1 cellular context compared by ENCODE assay signal in the genomic region with DNA sequence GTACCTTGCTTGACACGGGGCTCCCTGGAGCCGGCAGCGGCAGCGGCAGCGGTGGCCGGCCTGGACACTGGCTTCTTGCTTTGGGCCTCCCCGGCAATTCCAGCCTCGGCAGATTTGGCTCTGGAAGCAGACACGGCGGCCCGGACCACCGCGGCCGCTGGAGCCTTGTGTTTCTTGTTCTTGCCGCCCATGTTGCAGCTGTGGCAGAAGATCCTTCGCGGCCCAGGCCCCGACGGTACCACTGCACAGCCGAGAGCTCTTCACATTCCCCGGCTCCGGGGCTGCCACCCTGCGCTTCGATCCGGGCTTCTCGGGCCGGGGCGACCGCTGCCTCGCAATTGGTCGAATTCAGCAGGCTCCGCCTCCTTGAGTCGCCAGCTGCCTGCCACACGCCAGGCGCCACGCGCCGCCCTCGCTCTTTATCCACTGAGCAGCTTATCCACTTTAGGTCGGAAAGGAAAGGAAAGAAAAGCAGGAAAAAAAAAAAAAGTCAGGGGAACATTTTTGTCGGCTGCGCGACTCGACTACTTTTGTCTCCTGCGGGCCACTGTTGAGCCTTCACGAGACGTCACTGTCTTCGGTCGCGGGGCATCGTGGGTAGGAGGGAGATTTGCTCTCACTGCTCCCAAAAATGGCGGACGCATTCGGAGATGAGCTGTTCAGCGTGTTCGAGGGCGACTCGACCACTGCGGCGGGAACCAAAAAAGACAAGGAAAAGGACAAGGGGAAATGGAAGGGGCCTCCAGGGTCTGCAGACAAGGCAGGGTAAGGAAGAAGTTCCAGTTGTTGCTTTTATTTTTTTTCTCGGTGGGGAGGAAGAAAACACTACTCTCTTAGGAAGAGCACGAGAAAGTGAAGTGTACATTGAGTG.
A peak's percentile ranks its signal among the peaks of the same experiment; 100 is the strongest.
TF ChIP-seq lines count a peak whose summit lies in the region.

Gene DHX29, minus strand, starts transcription at position 312 of the 871 bp plus-strand sequence. Its CDS starts 121 bp downstream, at position 191.
Gene MTREX, plus strand, starts transcription at position 607 of the 871 bp plus-strand sequence. Its CDS starts 25 bp downstream, at position 632.

TF ChIP-seq in endothelial cell of umbilical vein, 7 proteins besides CTCF, POLR2A, EP300 and RAD21:
- TF ChIP-seq JUN (IDR thresholded peaks at IDR 0.05; ENCODE audit: borderline replicate concordance, insufficient read depth, insufficient read length, low read depth), result no peak
- TF ChIP-seq, protein P1, sequence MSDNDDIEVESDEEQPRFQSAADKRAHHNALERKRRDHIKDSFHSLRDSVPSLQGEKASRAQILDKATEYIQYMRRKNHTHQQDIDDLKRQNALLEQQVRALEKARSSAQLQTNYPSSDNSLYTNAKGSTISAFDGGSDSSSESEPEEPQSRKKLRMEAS (IDR thresholded peaks at IDR 0.05; ENCODE audit: insufficient read depth, insufficient read length), result peak; percentile 1
- peak; percentile 38 for TF ChIP-seq POLR2AphosphoS5 (IDR thresholded peaks at IDR 0.05; ENCODE audit: insufficient read depth, low read depth, low read length)
- peak; percentile 77 for TF ChIP-seq MYC (IDR thresholded peaks at IDR 0.05; ENCODE audit: low read depth, low read length)
